Comparison of ENCODE assay signal across 19 cellular contexts in the genomic region with DNA sequence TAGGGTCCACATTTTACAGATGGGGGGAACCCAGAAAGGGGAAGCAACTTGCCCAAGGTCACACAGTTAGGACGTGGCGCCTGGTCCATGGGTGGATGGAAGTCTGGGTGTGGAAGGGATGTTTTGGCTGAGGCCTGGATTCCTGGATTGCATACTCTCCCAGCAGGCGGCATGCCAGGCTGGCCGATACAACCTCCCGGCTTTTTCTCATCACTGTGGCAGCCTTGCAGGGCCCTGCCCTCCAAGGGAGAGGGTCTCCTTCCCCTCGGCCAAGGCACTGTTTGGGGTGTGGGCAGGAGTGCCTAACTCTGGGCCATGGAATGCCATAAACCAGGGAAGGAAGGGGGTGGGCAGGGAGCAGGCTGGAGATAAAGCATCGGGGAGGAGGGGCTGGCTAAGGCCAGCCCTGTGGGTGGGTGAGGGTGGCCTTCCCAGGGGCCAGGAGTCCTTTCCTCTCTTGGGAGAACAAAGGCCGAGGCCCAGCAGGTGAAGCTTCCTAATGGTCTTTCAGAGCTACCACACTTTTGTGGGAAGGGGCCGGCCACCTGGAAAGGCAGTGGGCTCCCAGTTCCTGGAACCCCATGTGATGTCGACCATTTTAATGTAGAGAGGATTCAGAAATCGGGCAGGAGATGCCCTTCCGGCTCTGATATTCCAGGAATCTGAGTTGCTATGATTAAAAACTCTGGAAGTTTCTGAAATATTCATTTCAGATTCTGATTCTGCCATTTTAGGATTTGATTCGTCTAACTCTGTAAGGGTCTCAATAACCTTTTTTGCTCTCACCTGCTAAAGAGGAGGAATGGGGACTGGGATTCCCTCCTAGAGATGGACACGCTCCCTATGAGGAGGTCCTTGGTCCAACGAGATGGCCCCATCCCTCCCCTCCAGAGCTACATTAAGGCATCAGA. TPM values are rescaled to one million over a fixed set of nuclear protein-coding genes. Genes with fewer than 3 reads are reported as not detected.
A peak's percentile ranks its signal among the peaks of the same experiment; 100 is the strongest.
DNase-seq lines count a peak whose midpoint lies in the region; ATAC-seq, FAIRE-seq and TF ChIP-seq lines count a peak whose summit lies in the region.
"Had no signal": no experiment of that assay in that cellular context is flagged by ENCODE, and none has a peak within 500 bp of the region (broad histone marks: within the 10 kb centered on the region; RNA-seq: fewer than 3 reads in every experiment).

No MANE protein-coding gene starts in this region.

- H3K27me3 ChIP-seq in heart left ventricle: no peaks in the 10 kb centered on the region
- no peaks in the 10 kb centered on the region for H3K27me3 ChIP-seq in upper lobe of left lung
- H3K27me3 ChIP-seq: cardiac muscle cell had no signal

- DNase-seq in heart left ventricle (no peak), cardiac septum (ENCODE audit: low spot score) (no peak), WTC11 (ENCODE audit: low spot score) (no peak), kidney (no peak), upper lobe of left lung (no peak), dermis blood vessel endothelial cell (no peak), anterior cingulate cortex (lab: John Stamatoyannopoulos, UW) (no peak)
- DNase-seq: activated CD8-positive, alpha-beta memory T cell treated with anti-CD3 and anti-CD28 coated beads, Interleukin-2, amount 50 U/mL, for 4 hours; activated naive CD4-positive, alpha-beta T cell treated with anti-CD3 and anti-CD28 coated beads, Interleukin-2, amount 50 U/mL, for 16 hours; CD8-positive, alpha-beta memory T cell; NCI-H187; NCI-H510A; stimulated activated CD4-positive, alpha-beta T cell treated with anti-CD3 and anti-CD28 coated beads, Interleukin-12 subunit alpha, Interleukin-12 subunit beta, amount 100 ng/mL, for 4 hours had no signal

- H3K4me3 ChIP-seq in heart left ventricle (peak overlapping the region in 1 of 12 donors; percentile 66), kidney (ENCODE audit: low read length in 2 of 2) (no peak overlapping the region), upper lobe of left lung (no peak overlapping the region)
- H3K4me3 ChIP-seq: cardiac muscle cell had no signal

- H3K4me1 ChIP-seq in heart left ventricle: peaks cover 0 to 92% (median 42%) of the 10 kb centered on the region in 12 donors
- peaks cover 0 to 31% of the 10 kb centered on the region in 2 donors for H3K4me1 ChIP-seq in kidney (ENCODE audit: control insufficient read depth in 1 of 2, insufficient read depth in 1 of 2, low read depth in 1 of 2, low read length in 2 of 2)
- H3K4me1 ChIP-seq in upper lobe of left lung: peaks cover 7 to 15% (median 12%) of the 10 kb centered on the region in 4 donors

- H3K36me3 ChIP-seq in heart left ventricle (no peaks in the 10 kb centered on the region), kidney (ENCODE audit: control insufficient read depth in 1 of 2, insufficient read depth in 2 of 2, low read length in 2 of 2) (no peaks in the 10 kb centered on the region), upper lobe of left lung (no peaks in the 10 kb centered on the region)
- H3K36me3 ChIP-seq: cardiac muscle cell had no signal

- TF ChIP-seq CTCF in heart left ventricle (IDR thresholded peaks at IDR 0.05): no peak
- no peak for TF ChIP-seq CTCF in WTC11 (IDR thresholded peaks at IDR 0.05)
- no peak for TF ChIP-seq CTCF in kidney (IDR thresholded peaks at IDR 0.05; ENCODE audit: borderline replicate concordance, extremely low read depth, insufficient read depth)
- TF ChIP-seq CTCF in upper lobe of left lung (IDR thresholded peaks at IDR 0.05): no peak

- ATAC-seq in heart left ventricle (no peak), WTC11 (no peak), upper lobe of left lung (ENCODE audit: low FRiP score in 2 of 2) (no peak), HG02588 (IDR thresholded peaks at IDR 0.05; ENCODE audit: unreplicated experiment) (no peak)

- FAIRE-seq in kidney (lab: Jason Lieb, UNC): no peak
- FAIRE-seq: G401.6, keratinocyte had no signal

- CTCF ChIA-PET in WTC11 (lab: Charles Lee): interaction anchor here (1.4 to 2.4 kb wide), 3 partner anchors 8 to 14 kb away, joined by 3 to 11 read pairs (median 5); no protein-coding TSS in a partner anchor

- no peak overlapping the region for H3K9ac ChIP-seq in kidney (ENCODE audit: low read length in 2 of 2)

- no peaks in the 10 kb centered on the region for H3K9me3 Mint-ChIP-seq in WTC11
- H3K9me3 Mint-ChIP-seq: CD8-positive, alpha-beta memory T cell; T-helper 1 cell treated with Interleukin-12 subunit alpha and Interleukin-12 subunit beta and Interleukin-4 antibody, amounts not matched to agents 30 μg/mL and 1 μg/mL, for 36 hours had no signal

- no peak overlapping the region for H3K27ac Mint-ChIP-seq in WTC11
- H3K27ac Mint-ChIP-seq: CD8-positive, alpha-beta memory T cell; T-helper 1 cell treated with Interleukin-12 subunit alpha and Interleukin-12 subunit beta and Interleukin-4 antibody, amounts not matched to agents 30 μg/mL and 1 μg/mL, for 36 hours had no signal

- no peaks in the 10 kb centered on the region for H3K27me3 Mint-ChIP-seq in WTC11 (ENCODE audit: low read depth)

- H3K27ac ChIP-seq in heart left ventricle: peak overlapping the region in 10 of 12 donors; percentile 22 to 89 (median 79)
- peak overlapping the region; percentile 53 to 69 for H3K27ac ChIP-seq in kidney (ENCODE audit: low read depth in 2 of 2, low read length in 2 of 2)
- H3K27ac ChIP-seq in upper lobe of left lung: peak overlapping the region; percentile 15 to 60 (median 40)
- H3K27ac ChIP-seq: cardiac muscle cell had no signal

- no peak for TF ChIP-seq EP300 in upper lobe of left lung (IDR thresholded peaks at IDR 0.05)

- H3K4me1 Mint-ChIP-seq in WTC11: peaks cover 31% of the 10 kb centered on the region

- intact Hi-C loops in heart left ventricle (cut with DNase I) (no loop called here), cardiac septum (cut with DNase I) (no loop called here), kidney (cut with DNase I) (no loop called here)

- POLR2A ChIA-PET in WTC11 (lab: Charles Lee): no interaction called here

- WGBS in heart left ventricle, 4 donors: 68 to 78% (median 75%) methylated on average over 14 to 15 of the region's 15 CpGs
- WGBS in upper lobe of left lung, 2 donors: 80 to 81% methylated on average over 9 to 15 of the region's 15 CpGs

- no peak for TF ChIP-seq POLR2A in heart left ventricle (IDR thresholded peaks at IDR 0.05)
- TF ChIP-seq POLR2A in upper lobe of left lung (IDR thresholded peaks at IDR 0.05): no peak

- H3K9me3 ChIP-seq in heart left ventricle (no peaks in the 10 kb centered on the region), kidney (ENCODE audit: control insufficient read depth in 1 of 2, low read length in 2 of 2) (no peaks in the 10 kb centered on the region), upper lobe of left lung (no peaks in the 10 kb centered on the region)

- no peaks in the 10 kb centered on the region for H3K36me3 Mint-ChIP-seq in WTC11
- H3K36me3 Mint-ChIP-seq: CD8-positive, alpha-beta memory T cell had no signal

- H3K4me3 Mint-ChIP-seq in WTC11: no peak overlapping the region
- H3K4me3 Mint-ChIP-seq: CD8-positive, alpha-beta memory T cell; T-helper 1 cell treated with Interleukin-12 subunit alpha and Interleukin-12 subunit beta and Interleukin-4 antibody, amounts not matched to agents 30 μg/mL and 1 μg/mL, for 36 hours had no signal

TF ChIP-seq in WTC11, 78 proteins besides CTCF, POLR2A, EP300 and RAD21 (continues in another document):
- TF ChIP-seq, protein P1, sequence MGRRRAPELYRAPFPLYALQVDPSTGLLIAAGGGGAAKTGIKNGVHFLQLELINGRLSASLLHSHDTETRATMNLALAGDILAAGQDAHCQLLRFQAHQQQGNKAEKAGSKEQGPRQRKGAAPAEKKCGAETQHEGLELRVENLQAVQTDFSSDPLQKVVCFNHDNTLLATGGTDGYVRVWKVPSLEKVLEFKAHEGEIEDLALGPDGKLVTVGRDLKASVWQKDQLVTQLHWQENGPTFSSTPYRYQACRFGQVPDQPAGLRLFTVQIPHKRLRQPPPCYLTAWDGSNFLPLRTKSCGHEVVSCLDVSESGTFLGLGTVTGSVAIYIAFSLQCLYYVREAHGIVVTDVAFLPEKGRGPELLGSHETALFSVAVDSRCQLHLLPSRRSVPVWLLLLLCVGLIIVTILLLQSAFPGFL (CRISPR knock-in tag; IDR thresholded peaks at IDR 0.05; ENCODE audit: borderline replicate concordance): no peak

RNA-seq across cellular contexts. Expression of a gene that starts 4.2 kb away (rescaled TPM):
- 1 to 10 TPM; 1.9 to 6.0 (median 3.7) TPM for total RNA-seq in heart left ventricle
- 1 to 10 TPM; 2.5 to 4.9 TPM for polyA plus RNA-seq in heart left ventricle
- total RNA-seq in cardiac septum: 6.1 TPM
- not detected in 3 replicates for total RNA-seq in WTC11 (2021)
- 2.1 TPM for total RNA-seq in kidney
- 9.8 TPM for polyA plus RNA-seq in kidney (ENCODE audit: insufficient read depth, low read depth, low replicate concordance)
- 1 to 10 TPM in 2 of 6 donors, under 1 TPM in 1, not detected in 3; 0.91 to 1.7 (median 1.3) TPM for total RNA-seq in upper lobe of left lung
- 0.09 TPM in 1 of 2 replicates, not detected in the other for total RNA-seq in dermis blood vessel endothelial cell
- total RNA-seq: A673; CD8-positive, alpha-beta memory T cell had no signal
- polyA plus RNA-seq: CD8-positive, alpha-beta memory T cell; keratinocyte had no signal

RNA-seq across cellular contexts. Expression of a gene that starts 22.0 kb away (rescaled TPM):
- total RNA-seq in heart left ventricle (under 1 TPM in 8 of 9 donors, not detected in 1; 0.10 to 0.76 (median 0.17) TPM), cardiac septum (0.11 TPM), WTC11 (2021) (0.11 to 0.28 TPM in 2 of 3 replicates, not detected in the other), kidney (not detected), upper lobe of left lung (not detected), dermis blood vessel endothelial cell (8.5 and 8.7 TPM in 2 replicates)
- polyA plus RNA-seq in heart left ventricle (under 1 TPM; 0.15 to 0.23 TPM), kidney (ENCODE audit: insufficient read depth, low read depth, low replicate concordance) (not detected)
- polyA plus RNA-seq: cardiac muscle cell; CD8-positive, alpha-beta memory T cell had no signal

RNA-seq across cellular contexts. Expression of a gene that starts 29.2 kb away (rescaled TPM):
- total RNA-seq in heart left ventricle (1 to 10 TPM; 1.0 to 7.4 (median 3.0) TPM), cardiac septum (3.4 TPM), WTC11 (2021) (1.7 to 2.4 TPM (median 2.0 TPM) in 3 replicates), kidney (13.2 TPM), upper lobe of left lung (1 to 10 TPM in 4 of 6 donors, under 1 TPM in 1, not detected in 1; 0.69 to 1.7 (median 1.1) TPM), dermis blood vessel endothelial cell (0.14 and 0.34 TPM in 2 replicates)
- polyA plus RNA-seq in heart left ventricle (1 to 10 TPM in 1 of 2 donors, under 1 TPM in 1; 0.68 to 5.4 TPM), kidney (ENCODE audit: insufficient read depth, low read depth, low replicate concordance) (143 TPM)
- total RNA-seq: A673; CD8-positive, alpha-beta memory T cell had no signal
- polyA plus RNA-seq: CD8-positive, alpha-beta memory T cell; keratinocyte had no signal

RNA-seq across cellular contexts. Expression of a gene that starts 29.3 kb away (rescaled TPM):
- total RNA-seq in heart left ventricle: not detected
- not detected for polyA plus RNA-seq in heart left ventricle
- total RNA-seq in cardiac septum: not detected
- 0.39 TPM in 1 of 3 replicates, not detected in the others for total RNA-seq in WTC11 (2021)
- total RNA-seq in kidney: 1.9 TPM
- 0.82 TPM for polyA plus RNA-seq in kidney (ENCODE audit: insufficient read depth, low read depth, low replicate concordance)
- total RNA-seq in upper lobe of left lung: 10 to 100 TPM in 1 of 6 donors, 1 to 10 TPM in 4, under 1 TPM in 1; 0.31 to 20.7 (median 4.4) TPM
- 0.14 TPM in 1 of 2 replicates, not detected in the other for total RNA-seq in dermis blood vessel endothelial cell
- total RNA-seq: A673; CD8-positive, alpha-beta memory T cell had no signal
- polyA plus RNA-seq: CD8-positive, alpha-beta memory T cell; keratinocyte had no signal
